ENCODE assay signal across 8 cellular contexts in the genomic region with DNA sequence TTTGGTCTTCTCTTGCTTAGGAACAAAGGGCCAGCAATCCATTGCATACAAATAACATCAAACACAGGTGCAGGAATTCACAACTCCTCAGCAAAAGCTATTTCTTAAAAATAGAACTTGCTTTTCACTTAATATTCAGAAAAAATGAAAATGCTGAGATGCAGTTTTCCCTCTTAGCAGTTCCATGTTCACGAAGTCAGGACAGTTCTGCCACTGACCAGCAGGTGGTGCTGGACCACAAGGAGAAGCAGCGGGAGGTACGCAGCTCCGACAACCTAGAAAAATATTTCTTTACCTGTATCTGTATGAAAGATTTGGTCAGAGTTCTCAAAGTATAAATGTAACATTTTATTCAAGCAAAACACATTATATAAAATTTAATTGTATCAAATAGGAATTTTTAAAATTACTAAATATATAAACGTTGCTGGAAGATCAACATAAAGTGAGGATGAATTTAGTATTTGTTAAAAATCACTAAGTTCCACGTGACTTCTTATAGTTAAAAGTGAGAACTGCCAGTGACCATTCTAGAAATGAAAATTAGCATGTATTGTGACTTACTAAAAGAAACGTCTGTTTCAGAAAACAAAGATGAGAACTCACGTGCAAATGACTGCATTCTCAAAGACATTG. TPM values are rescaled to one million over a fixed set of nuclear protein-coding genes. Genes with fewer than 3 reads are reported as not detected.
DNase-seq lines count a peak whose midpoint lies in the region; ATAC-seq and TF ChIP-seq lines count a peak whose summit lies in the region.

No MANE protein-coding gene starts in this region.

- no peak overlapping the region for H3K4me3 ChIP-seq in endodermal cell (ENCODE audit: low read length)

- H3K36me3 ChIP-seq in endodermal cell (ENCODE audit: control insufficient read depth, insufficient read depth, low read length): peaks cover 51% of the 10 kb centered on the region

- POLR2A ChIA-PET in activated CD8-positive, alpha-beta T cell treated with anti-CD3 and anti-CD28 coated beads, Interleukin-2, amount 10 ng/mL, durations not matched to agents 7 days and 5 days (lab: Charles Lee): no interaction called here

- no peak overlapping the region for H3K4me3 Mint-ChIP-seq in activated CD8-positive, alpha-beta T cell treated with anti-CD3 and anti-CD28 coated beads, Interleukin-2, amount 10 ng/mL, durations not matched to agents 7 days and 5 days
- no peak overlapping the region for H3K4me3 Mint-ChIP-seq in endodermal cell

- no peak overlapping the region for H3K27ac ChIP-seq in endodermal cell (ENCODE audit: low read depth, low read length)

- WGBS in endodermal cell (ENCODE audit: insufficient coverage in 1 of 2, insufficient read length in 1 of 2), 2 experiments: 73 to 77% methylated on average over 5 to 6 of the region's 8 CpGs

- no peaks in the 10 kb centered on the region for H3K9me3 ChIP-seq in endodermal cell (ENCODE audit: control insufficient read depth, low read length)

- ATAC-seq in activated CD8-positive, alpha-beta T cell treated with anti-CD3 and anti-CD28 coated beads, Interleukin-2, amount 10 ng/mL, durations not matched to agents 7 days and 5 days: no peak
- ATAC-seq in HG03571 (IDR thresholded peaks at IDR 0.05; ENCODE audit: unreplicated experiment): no peak

- peaks cover 3% of the 10 kb centered on the region for H3K4me1 Mint-ChIP-seq in activated CD8-positive, alpha-beta T cell treated with anti-CD3 and anti-CD28 coated beads, Interleukin-2, amount 10 ng/mL, durations not matched to agents 7 days and 5 days (ENCODE audit: low read depth)
- H3K4me1 Mint-ChIP-seq in endodermal cell: no peaks in the 10 kb centered on the region

- no peaks in the 10 kb centered on the region for H3K4me1 ChIP-seq in endodermal cell (ENCODE audit: control insufficient read depth, insufficient read depth, low read length)

- no peak overlapping the region for H3K9ac ChIP-seq in endodermal cell (ENCODE audit: extremely low read depth, low read length, poor library complexity, severe bottlenecking)

- H3K9me3 Mint-ChIP-seq in activated CD8-positive, alpha-beta T cell treated with anti-CD3 and anti-CD28 coated beads, Interleukin-2, amount 10 ng/mL, durations not matched to agents 7 days and 5 days (ENCODE audit: insufficient read depth): no peaks in the 10 kb centered on the region
- H3K9me3 Mint-ChIP-seq in endodermal cell: peaks cover 3% of the 10 kb centered on the region

- no peaks in the 10 kb centered on the region for H3K36me3 Mint-ChIP-seq in activated CD8-positive, alpha-beta T cell treated with anti-CD3 and anti-CD28 coated beads, Interleukin-2, amount 10 ng/mL, durations not matched to agents 7 days and 5 days (ENCODE audit: low read depth)
- peaks cover 53% of the 10 kb centered on the region for H3K36me3 Mint-ChIP-seq in endodermal cell (ENCODE audit: low read depth)

- DNase-seq in C1 segment of cervical spinal cord (lab: John Stamatoyannopoulos, UW): peak in 11 of 14 donors; percentile 10 to 61 (median 37)
- peak; percentile 82 for DNase-seq in GM20000 (ENCODE audit: low spot score)
- peak; percentile 22 for DNase-seq in NCI-H2227 treated with DMSO at 0.1 percent for 48 hours (lab: John Stamatoyannopoulos, UW)
- DNase-seq in activated CD8-positive, alpha-beta T cell treated with anti-CD3 and anti-CD28 coated beads, Interleukin-2, amount 10 ng/mL, durations not matched to agents 7 days and 5 days: peak; percentile 80
- peak; percentile 90 for DNase-seq in endodermal cell
- DNase-seq in myocyte (ENCODE audit: low read depth): peak; percentile 75
- peak; percentile 90 for DNase-seq in stimulated activated CD8-positive, alpha-beta memory T cell treated with anti-CD3 and anti-CD28 coated beads, Interleukin-4, amount 100 ng/mL, for 48 hours

- no peak overlapping the region for H3K27ac Mint-ChIP-seq in activated CD8-positive, alpha-beta T cell treated with anti-CD3 and anti-CD28 coated beads, Interleukin-2, amount 10 ng/mL, durations not matched to agents 7 days and 5 days
- no peak overlapping the region for H3K27ac Mint-ChIP-seq in endodermal cell

- peak; percentile 94 for TF ChIP-seq CTCF in GM20000 (IDR thresholded peaks at IDR 0.05; ENCODE audit: extremely low read depth, missing control alignments)
- TF ChIP-seq CTCF in endodermal cell (conservative IDR thresholded peaks at IDR 0.05): peak; percentile 99

- peaks cover 4% of the 10 kb centered on the region for H3K27me3 Mint-ChIP-seq in activated CD8-positive, alpha-beta T cell treated with anti-CD3 and anti-CD28 coated beads, Interleukin-2, amount 10 ng/mL, durations not matched to agents 7 days and 5 days (ENCODE audit: low read depth)
- H3K27me3 Mint-ChIP-seq in endodermal cell (ENCODE audit: insufficient read depth): peaks cover 1% of the 10 kb centered on the region

- CTCF ChIA-PET in activated CD8-positive, alpha-beta T cell treated with anti-CD3 and anti-CD28 coated beads, Interleukin-2, amount 10 ng/mL, durations not matched to agents 7 days and 5 days (lab: Charles Lee): interaction anchor here (0.7 to 7.9 kb wide), 20 partner anchors 10 to 175 kb away, joined by 3 to 87 read pairs (median 6); a partner anchor contains a TSS

- no peaks in the 10 kb centered on the region for H3K27me3 ChIP-seq in endodermal cell (ENCODE audit: control insufficient read depth, insufficient read depth, low read length, poor library complexity, severe bottlenecking)

RNA-seq across cellular contexts. Expression of a gene that starts 48.8 kb away (rescaled TPM):
- 10 to 100 TPM; 23.5 to 24.5 TPM for total RNA-seq in activated CD8-positive, alpha-beta T cell treated with anti-CD3 and anti-CD28 coated beads, Interleukin-2, amount 10 ng/mL, durations not matched to agents 7 days and 5 days
- 10 to 100 TPM; 38.4 to 51.0 TPM for total RNA-seq in endodermal cell
- 32.2 TPM for polyA plus RNA-seq in endodermal cell (2013, experiment 1 of 2)
- 34.7 TPM for polyA plus RNA-seq in endodermal cell (2013, experiment 2 of 2)
- 9.8 and 10.0 TPM in 2 replicates for total RNA-seq in myocyte
- polyA plus RNA-seq in myocyte (2012): 5.6 TPM

Comparison
In these comparisons a context has a peak if more than half of its experiments do, and no peak if none do; other contexts are left out.
1. DNase-seq: peak in every context shown above with its lines; median percentile 90 in endodermal cell; 90 in stimulated activated CD8-positive, alpha-beta memory T cell treated with anti-CD3 and anti-CD28 coated beads, Interleukin-4, amount 100 ng/mL, for 48 hours; 82 in GM20000; 80 in activated CD8-positive, alpha-beta T cell treated with anti-CD3 and anti-CD28 coated beads, Interleukin-2, amount 10 ng/mL, durations not matched to agents 7 days and 5 days; 75 in myocyte; 37 in C1 segment of cervical spinal cord; 22 in NCI-H2227 treated with DMSO at 0.1 percent for 48 hours.